ENCODE assay signal across 1 cellular context in the genomic region with DNA sequence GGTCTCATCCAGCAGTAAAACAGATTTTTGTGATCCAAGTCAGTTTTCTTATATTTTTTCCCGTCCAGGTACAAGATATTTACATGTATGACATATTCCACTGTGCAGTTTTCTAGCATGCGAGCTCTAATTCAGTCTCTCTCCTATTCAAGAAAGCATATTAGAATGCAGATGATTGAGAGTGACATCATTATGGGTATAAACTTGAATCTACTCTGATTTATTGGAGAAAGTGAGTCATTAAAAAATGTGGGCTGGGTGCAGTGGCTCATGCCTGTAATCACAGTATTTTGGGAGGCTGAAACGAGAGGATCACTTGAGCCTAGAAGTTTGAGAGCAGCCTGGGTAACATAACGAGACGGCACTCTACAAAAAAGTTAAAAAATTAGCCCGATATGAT.
TF ChIP-seq lines count a peak whose summit lies in the region.

No MANE protein-coding gene starts in this region.

TF ChIP-seq in HEK293, 187 proteins besides CTCF, POLR2A, EP300 and RAD21 (continued from another document):
- TF ChIP-seq, protein P1, sequence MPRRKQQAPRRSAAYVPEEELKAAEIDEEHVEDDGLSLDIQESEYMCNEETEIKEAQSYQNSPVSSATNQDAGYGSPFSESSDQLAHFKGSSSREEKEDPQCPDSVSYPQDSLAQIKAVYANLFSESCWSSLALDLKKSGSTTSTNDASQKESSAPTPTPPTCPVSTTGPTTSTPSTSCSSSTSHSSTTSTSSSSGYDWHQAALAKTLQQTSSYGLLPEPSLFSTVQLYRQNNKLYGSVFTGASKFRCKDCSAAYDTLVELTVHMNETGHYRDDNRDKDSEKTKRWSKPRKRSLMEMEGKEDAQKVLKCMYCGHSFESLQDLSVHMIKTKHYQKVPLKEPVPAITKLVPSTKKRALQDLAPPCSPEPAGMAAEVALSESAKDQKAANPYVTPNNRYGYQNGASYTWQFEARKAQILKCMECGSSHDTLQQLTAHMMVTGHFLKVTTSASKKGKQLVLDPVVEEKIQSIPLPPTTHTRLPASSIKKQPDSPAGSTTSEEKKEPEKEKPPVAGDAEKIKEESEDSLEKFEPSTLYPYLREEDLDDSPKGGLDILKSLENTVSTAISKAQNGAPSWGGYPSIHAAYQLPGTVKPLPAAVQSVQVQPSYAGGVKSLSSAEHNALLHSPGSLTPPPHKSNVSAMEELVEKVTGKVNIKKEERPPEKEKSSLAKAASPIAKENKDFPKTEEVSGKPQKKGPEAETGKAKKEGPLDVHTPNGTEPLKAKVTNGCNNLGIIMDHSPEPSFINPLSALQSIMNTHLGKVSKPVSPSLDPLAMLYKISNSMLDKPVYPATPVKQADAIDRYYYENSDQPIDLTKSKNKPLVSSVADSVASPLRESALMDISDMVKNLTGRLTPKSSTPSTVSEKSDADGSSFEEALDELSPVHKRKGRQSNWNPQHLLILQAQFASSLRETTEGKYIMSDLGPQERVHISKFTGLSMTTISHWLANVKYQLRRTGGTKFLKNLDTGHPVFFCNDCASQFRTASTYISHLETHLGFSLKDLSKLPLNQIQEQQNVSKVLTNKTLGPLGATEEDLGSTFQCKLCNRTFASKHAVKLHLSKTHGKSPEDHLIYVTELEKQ (tag by site-specific recombination; IDR thresholded peaks at IDR 0.05; ENCODE audit: borderline replicate concordance): peak; percentile 75; the same call in 1 of the 2 replicates
- no peak for TF ChIP-seq HOXD13 (CRISPR knock-in tag; IDR thresholded peaks at IDR 0.05; ENCODE audit: borderline replicate concordance)
- TF ChIP-seq ZFHX2 (tag by site-specific recombination; conservative IDR thresholded peaks at IDR 0.05): 0 out of 2 replicates have a peak, but pooled peaks have one; percentile 6
- peak; percentile 10; the same call in 1 of the 2 replicates for TF ChIP-seq ZNF394 (tag by site-specific recombination; IDR thresholded peaks at IDR 0.05; ENCODE audit: borderline replicate concordance)
- no peak for TF ChIP-seq ZNF664 (tag by site-specific recombination; IDR thresholded peaks at IDR 0.05)
- peak; percentile 51 for TF ChIP-seq INSM2 (tag by site-specific recombination; IDR thresholded peaks at IDR 0.05)
- 0 out of 2 replicates have a peak, but pooled peaks have one; percentile 13 for TF ChIP-seq ZNF366 (tag by site-specific recombination; conservative IDR thresholded peaks at IDR 0.05)
- TF ChIP-seq ZSCAN30 (tag by site-specific recombination; IDR thresholded peaks at IDR 0.05): 0 out of 2 replicates have a peak, but pooled peaks have one; percentile 14
- TF ChIP-seq, protein P2, sequence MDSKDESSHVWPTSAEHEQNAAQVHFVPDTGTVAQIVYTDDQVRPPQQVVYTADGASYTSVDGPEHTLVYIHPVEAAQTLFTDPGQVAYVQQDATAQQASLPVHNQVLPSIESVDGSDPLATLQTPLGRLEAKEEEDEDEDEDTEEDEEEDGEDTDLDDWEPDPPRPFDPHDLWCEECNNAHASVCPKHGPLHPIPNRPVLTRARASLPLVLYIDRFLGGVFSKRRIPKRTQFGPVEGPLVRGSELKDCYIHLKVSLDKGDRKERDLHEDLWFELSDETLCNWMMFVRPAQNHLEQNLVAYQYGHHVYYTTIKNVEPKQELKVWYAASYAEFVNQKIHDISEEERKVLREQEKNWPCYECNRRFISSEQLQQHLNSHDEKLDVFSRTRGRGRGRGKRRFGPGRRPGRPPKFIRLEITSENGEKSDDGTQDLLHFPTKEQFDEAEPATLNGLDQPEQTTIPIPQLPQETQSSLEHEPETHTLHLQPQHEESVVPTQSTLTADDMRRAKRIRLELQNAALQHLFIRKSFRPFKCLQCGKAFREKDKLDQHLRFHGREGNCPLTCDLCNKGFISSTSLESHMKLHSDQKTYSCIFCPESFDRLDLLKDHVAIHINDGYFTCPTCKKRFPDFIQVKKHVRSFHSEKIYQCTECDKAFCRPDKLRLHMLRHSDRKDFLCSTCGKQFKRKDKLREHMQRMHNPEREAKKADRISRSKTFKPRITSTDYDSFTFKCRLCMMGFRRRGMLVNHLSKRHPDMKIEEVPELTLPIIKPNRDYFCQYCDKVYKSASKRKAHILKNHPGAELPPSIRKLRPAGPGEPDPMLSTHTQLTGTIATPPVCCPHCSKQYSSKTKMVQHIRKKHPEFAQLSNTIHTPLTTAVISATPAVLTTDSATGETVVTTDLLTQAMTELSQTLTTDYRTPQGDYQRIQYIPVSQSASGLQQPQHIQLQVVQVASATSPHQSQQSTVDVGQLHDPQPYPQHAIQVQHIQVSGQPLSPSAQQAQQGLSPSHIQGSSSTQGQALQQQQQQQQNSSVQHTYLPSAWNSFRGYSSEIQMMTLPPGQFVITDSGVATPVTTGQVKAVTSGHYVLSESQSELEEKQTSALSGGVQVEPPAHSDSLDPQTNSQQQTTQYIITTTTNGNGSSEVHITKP (tag by site-specific recombination; IDR thresholded peaks at IDR 0.05): peak; percentile 12; the same call in 1 of the 2 replicates
- no peak for TF ChIP-seq ZNF473 (tag by site-specific recombination; IDR thresholded peaks at IDR 0.05)
- 0 out of 2 replicates have a peak, but pooled peaks have one; percentile 28 for TF ChIP-seq BCL11A (tag by site-specific recombination; IDR thresholded peaks at IDR 0.05; ENCODE audit: low read depth)
- TF ChIP-seq ZNF10 (tag by site-specific recombination; IDR thresholded peaks at IDR 0.05): no peak
- peak; percentile 35; the same call in 1 of the 2 replicates for TF ChIP-seq KLF10 (tag by site-specific recombination; IDR thresholded peaks at IDR 0.05)
- TF ChIP-seq ZBTB17 (tag by site-specific recombination; IDR thresholded peaks at IDR 0.05): peak; percentile 40; the same call in 1 of the 2 replicates
- peak; percentile 59; the same call in 1 of the 2 replicates for TF ChIP-seq SP7 (tag by site-specific recombination; IDR thresholded peaks at IDR 0.05)
- TF ChIP-seq, protein P3, sequence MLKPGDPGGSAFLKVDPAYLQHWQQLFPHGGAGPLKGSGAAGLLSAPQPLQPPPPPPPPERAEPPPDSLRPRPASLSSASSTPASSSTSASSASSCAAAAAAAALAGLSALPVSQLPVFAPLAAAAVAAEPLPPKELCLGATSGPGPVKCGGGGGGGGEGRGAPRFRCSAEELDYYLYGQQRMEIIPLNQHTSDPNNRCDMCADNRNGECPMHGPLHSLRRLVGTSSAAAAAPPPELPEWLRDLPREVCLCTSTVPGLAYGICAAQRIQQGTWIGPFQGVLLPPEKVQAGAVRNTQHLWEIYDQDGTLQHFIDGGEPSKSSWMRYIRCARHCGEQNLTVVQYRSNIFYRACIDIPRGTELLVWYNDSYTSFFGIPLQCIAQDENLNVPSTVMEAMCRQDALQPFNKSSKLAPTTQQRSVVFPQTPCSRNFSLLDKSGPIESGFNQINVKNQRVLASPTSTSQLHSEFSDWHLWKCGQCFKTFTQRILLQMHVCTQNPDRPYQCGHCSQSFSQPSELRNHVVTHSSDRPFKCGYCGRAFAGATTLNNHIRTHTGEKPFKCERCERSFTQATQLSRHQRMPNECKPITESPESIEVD (tag by site-specific recombination; IDR thresholded peaks at IDR 0.05): peak; percentile 92
TF ChIP-seq in HEK293: peak in this region for 20.
